22 cellular contexts compared by ENCODE assay signal in genomic region chr4:114316789-114317188, GRCh38.
DNase-seq lines count a peak whose midpoint lies in the region; ATAC-seq and TF ChIP-seq lines count a peak whose summit lies in the region.
"Had no signal": no experiment of that assay in that cellular context is flagged by ENCODE, and none has a peak within 500 bp of the region (broad histone marks: within the 10 kb centered on the region; RNA-seq: fewer than 3 reads in every experiment).

No MANE protein-coding gene starts in this region.

- TF ChIP-seq CTCF in 22Rv1 (IDR thresholded peaks at IDR 0.05) = no peak
- TF ChIP-seq CTCF in Loucy (conservative IDR thresholded peaks at IDR 0.05; ENCODE audit: low read length) = peak; percentile 17; the same call in 1 of the 2 replicates
- TF ChIP-seq CTCF in SK-N-SH (IDR thresholded peaks at IDR 0.05) = no peak
- TF ChIP-seq CTCF in gastroesophageal sphincter (IDR thresholded peaks at IDR 0.05) = no peak
- no peak for TF ChIP-seq CTCF in Peyer's patch (IDR thresholded peaks at IDR 0.05)

- H3K79me2 ChIP-seq in Loucy (ENCODE audit: insufficient read depth, low read length) = no peaks in the 10 kb centered on the region
- no peaks in the 10 kb centered on the region for H3K79me2 ChIP-seq in SK-N-SH (ENCODE audit: insufficient read depth)

- H3K4me2 ChIP-seq in Loucy (ENCODE audit: low read depth, low read length, poor library complexity, severe bottlenecking) (no peak overlapping the region), SK-N-SH (no peak overlapping the region)
- H3K4me2 ChIP-seq: A549; BLaER1 treated with 17β-estradiol and CSF1 and Interleukin-3, amounts not matched to agents 10 nM and 100 nM had no signal

- DNase-seq in SK-N-SH = peak; percentile 46
- no peak for DNase-seq in H7
- DNase-seq in NCI-H345 treated with DMSO at 0.1 percent for 48 hours (lab: John Stamatoyannopoulos, UW; ENCODE audit: unreplicated experiment) = no peak
- DNase-seq in Peyer's patch = no peak
- DNase-seq: 8988T; ACHN; AML-193; BE2C; CD4-positive, alpha-beta T cell; CD8-positive, alpha-beta memory T cell; DMS 273 treated with DMSO at 0.1 percent for 48 hours; DMS79; EL; GDM1; GOT3; HCEC 1CT had no signal

- H3K27ac ChIP-seq in 22Rv1 = peak overlapping the region; percentile 79
- peak overlapping the region; percentile 21 to 87; a peak in 2 of 4 replicates for H3K27ac ChIP-seq in SK-N-SH (ENCODE audit: low read depth in 2 of 2, low read length in 1 of 2)
- peak overlapping the region in 3 of 4 donors; percentile 27 to 73 (median 64) for H3K27ac ChIP-seq in gastroesophageal sphincter
- no peak overlapping the region for H3K27ac ChIP-seq in Peyer's patch
- H3K27ac ChIP-seq: A549; BLaER1 treated with 17β-estradiol and CSF1 and Interleukin-3, amounts not matched to agents 10 nM and 100 nM had no signal

- H3K9ac ChIP-seq in Loucy (ENCODE audit: low read depth, low read length, poor library complexity, severe bottlenecking) (no peak overlapping the region), SK-N-SH (no peak overlapping the region)
- H3K9ac ChIP-seq: BLaER1 treated with 17β-estradiol and CSF1 and Interleukin-3, amounts not matched to agents 10 nM and 100 nM had no signal

- no peak for TF ChIP-seq POLR2A in gastroesophageal sphincter (IDR thresholded peaks at IDR 0.05)
- TF ChIP-seq POLR2A in Peyer's patch (IDR thresholded peaks at IDR 0.05) = no peak

- no peaks in the 10 kb centered on the region for H3K27me3 ChIP-seq in Loucy (ENCODE audit: insufficient read depth, low read length, poor library complexity, severe bottlenecking)
- H3K27me3 ChIP-seq in SK-N-SH (ENCODE audit: insufficient read depth) = no peaks in the 10 kb centered on the region
- H3K27me3 ChIP-seq in gastroesophageal sphincter = no peaks in the 10 kb centered on the region
- H3K27me3 ChIP-seq in H7 (ENCODE audit: control insufficient read depth, insufficient read depth, low read length) = no peaks in the 10 kb centered on the region
- no peaks in the 10 kb centered on the region for H3K27me3 ChIP-seq in Peyer's patch
- H3K27me3 ChIP-seq: BE2C; BLaER1 treated with 17β-estradiol and CSF1 and Interleukin-3, amounts not matched to agents 10 nM and 100 nM had no signal

- peak; percentile 37 for TF ChIP-seq RAD21 in SK-N-SH (IDR thresholded peaks at IDR 0.05; ENCODE audit: low read length)

- POLR2A ChIA-PET in SK-N-SH (lab: Yijun Ruan, JAX) = no interaction called here

- no peaks in the 10 kb centered on the region for H3K36me3 ChIP-seq in Loucy (ENCODE audit: insufficient read depth, low read length)
- H3K36me3 ChIP-seq in SK-N-SH (replicated peaks in 1 of 2; ENCODE audit: control insufficient read depth in 1 of 2, insufficient read depth in 2 of 2, low read length in 1 of 2) = peaks cover 0 to 3% of the 10 kb centered on the region in 2 experiments
- no peaks in the 10 kb centered on the region for H3K36me3 ChIP-seq in gastroesophageal sphincter
- H3K36me3 ChIP-seq in H7 (replicated peaks; ENCODE audit: control insufficient read depth, insufficient read depth, low read length) = no peaks in the 10 kb centered on the region
- no peaks in the 10 kb centered on the region for H3K36me3 ChIP-seq in Peyer's patch
- H3K36me3 ChIP-seq: BE2C; BLaER1 treated with 17β-estradiol and CSF1 and Interleukin-3, amounts not matched to agents 10 nM and 100 nM had no signal

- H4K20me1 ChIP-seq in Loucy (ENCODE audit: insufficient read depth, low read length, poor library complexity, severe bottlenecking) (no peaks in the 10 kb centered on the region), SK-N-SH (ENCODE audit: insufficient read depth) (no peaks in the 10 kb centered on the region)
- H4K20me1 ChIP-seq: BLaER1 treated with 17β-estradiol and CSF1 and Interleukin-3, amounts not matched to agents 10 nM and 100 nM had no signal

- H3K9me3 ChIP-seq in Loucy (ENCODE audit: insufficient read depth, low read depth, low read length) (no peaks in the 10 kb centered on the region), SK-N-SH (no peaks in the 10 kb centered on the region), gastroesophageal sphincter (no peaks in the 10 kb centered on the region), Peyer's patch (no peaks in the 10 kb centered on the region)
- H3K9me3 ChIP-seq: A549; BE2C; BLaER1 treated with 17β-estradiol and CSF1 and Interleukin-3, amounts not matched to agents 10 nM and 100 nM had no signal

- peaks cover 8% of the 10 kb centered on the region for H3K4me1 ChIP-seq in Loucy (ENCODE audit: insufficient read depth, low read length, poor library complexity, severe bottlenecking)
- H3K4me1 ChIP-seq in SK-N-SH (ENCODE audit: control insufficient read depth in 1 of 2, insufficient read depth in 2 of 2, low read depth in 1 of 2, low read length in 1 of 2) = peaks cover 0 to 8% of the 10 kb centered on the region in 2 experiments; a peak in 1 of 4 replicates
- peaks cover 3 to 32% (median 11%) of the 10 kb centered on the region in 3 donors for H3K4me1 ChIP-seq in gastroesophageal sphincter
- no peaks in the 10 kb centered on the region for H3K4me1 ChIP-seq in Peyer's patch
- H3K4me1 ChIP-seq: A549; BE2C; BLaER1 treated with 17β-estradiol and CSF1 and Interleukin-3, amounts not matched to agents 10 nM and 100 nM had no signal

- H3K9me2 ChIP-seq in Loucy (replicated peaks; ENCODE audit: low read depth, low read length) = no peaks in the 10 kb centered on the region
- no peaks in the 10 kb centered on the region for H3K9me2 ChIP-seq in SK-N-SH

- H3F3A ChIP-seq in Loucy (ENCODE audit: low read depth) = no peaks in the 10 kb centered on the region
- H3F3A ChIP-seq in SK-N-SH (replicated peaks; ENCODE audit: insufficient read depth) = no peaks in the 10 kb centered on the region

- TF ChIP-seq EP300 in SK-N-SH (IDR thresholded peaks at IDR 0.05; ENCODE audit: borderline replicate concordance in 1 of 2, low read depth in 1 of 2, low read length in 1 of 2) = peak in 1 of 2 experiments; percentile 93; a peak in 2 of 4 replicates
- TF ChIP-seq EP300 in gastroesophageal sphincter (IDR thresholded peaks at IDR 0.05) = no peak

- ATAC-seq in gastroesophageal sphincter = no peak
- ATAC-seq: A549, GM12878 had no signal

- H3K4me3 ChIP-seq in Loucy (ENCODE audit: low read length, poor library complexity, severe bottlenecking) (no peak overlapping the region), SK-N-SH (ENCODE audit: low read depth in 2 of 2, low read length in 1 of 2) (no peak overlapping the region), gastroesophageal sphincter (no peak overlapping the region), H7 (ENCODE audit: insufficient read depth, low read depth, low read length) (no peak overlapping the region), Peyer's patch (no peak overlapping the region)
- H3K4me3 ChIP-seq: A549; BLaER1 treated with 17β-estradiol and CSF1 and Interleukin-3, amounts not matched to agents 10 nM and 100 nM; GM12878 had no signal

- no peak overlapping the region for H2AFZ ChIP-seq in Loucy (ENCODE audit: low read length)
- no peak overlapping the region for H2AFZ ChIP-seq in SK-N-SH (ENCODE audit: low read depth)

- CTCF ChIA-PET in SK-N-SH (lab: Yijun Ruan, JAX) = interaction anchor here (1.0 to 1.2 kb wide), 2 partner anchors 61 to 337 kb away, joined by 4 read pairs; partner anchors contain the start of gene ARSJ

TF ChIP-seq in SK-N-SH, 30 proteins besides CTCF, POLR2A, EP300 and RAD21:
- peak; percentile 64; the same call in 1 of the 2 replicates for TF ChIP-seq TEAD4 (IDR thresholded peaks at IDR 0.05; ENCODE audit: borderline replicate concordance, insufficient read depth)
- peak; percentile 87 for TF ChIP-seq GATA2 (CRISPR knock-in tag; IDR thresholded peaks at IDR 0.05)
- TF ChIP-seq JUND (IDR thresholded peaks at IDR 0.05) = no peak
- peak; percentile 97 for TF ChIP-seq RCOR1 (IDR thresholded peaks at IDR 0.05; ENCODE audit: low read length)
- peak; percentile 67 for TF ChIP-seq CHD2 (IDR thresholded peaks at IDR 0.05; ENCODE audit: low read length, partially characterized antibody)
- peak; percentile 35; the same call in 1 of the 2 replicates for TF ChIP-seq TCF12 (IDR thresholded peaks at IDR 0.05)
- no peak for TF ChIP-seq REST (IDR thresholded peaks at IDR 0.05; ENCODE audit: low read depth, low read length)
- no peak for TF ChIP-seq MEF2A (IDR thresholded peaks at IDR 0.05; ENCODE audit: borderline replicate concordance, low read depth)

Comparison
In these comparisons a context has a peak if more than half of its experiments do, and no peak if none do; other contexts are left out.
1. H3K27ac ChIP-seq: peak in 22Rv1 (single experiment), SK-N-SH (2 of 2) and gastroesophageal sphincter (3 of 4); none in Peyer's patch (0 of 4).